ENCODE assay signal across 9 cellular contexts in genomic region chr2:134261398-134262131, GRCh38. TPM values are rescaled to one million over a fixed set of nuclear protein-coding genes. Genes with fewer than 3 reads are reported as not detected.
DNase-seq lines count a peak whose midpoint lies in the region; ATAC-seq and TF ChIP-seq lines count a peak whose summit lies in the region.
"Had no signal": no experiment of that assay in that cellular context is flagged by ENCODE, and none has a peak within 500 bp of the region (broad histone marks: within the 10 kb centered on the region; RNA-seq: fewer than 3 reads in every experiment).

No MANE protein-coding gene starts in this region.

- no peak overlapping the region for H2AFZ ChIP-seq in PC-9

- no peak overlapping the region for H3K4me3 ChIP-seq in body of pancreas
- H3K4me3 ChIP-seq in gastrocnemius medialis: no peak overlapping the region
- H3K4me3 ChIP-seq in PC-9: no peak overlapping the region

- no peaks in the 10 kb centered on the region for H3K79me2 ChIP-seq in PC-9 (ENCODE audit: low read depth)

- peak overlapping the region in 2 of 4 donors; percentile 16 to 41 for H3K27ac ChIP-seq in body of pancreas
- H3K27ac ChIP-seq in gastrocnemius medialis: peak overlapping the region in 3 of 4 donors; percentile 2 to 47 (median 38)
- no peak overlapping the region for H3K27ac ChIP-seq in PC-9
- no peak overlapping the region for H3K27ac ChIP-seq in foreskin keratinocyte

- POLR2A ChIA-PET in PC-9 (lab: Charles Lee; ENCODE audit: unreplicated experiment): interaction anchor here (0.6 kb wide), 1 partner anchor 11 kb away, joined by 5 read pairs; no protein-coding TSS in a partner anchor
- POLR2A ChIA-PET in HEK293T (lab: Yijun Ruan, JAX): no interaction called here

- intact Hi-C loops in body of pancreas (cut with DNase I) (no loop called here), gastrocnemius medialis (cut with DNase I; ENCODE audit: low total_unique reads) (no loop called here), PC-9 (cut with micrococcal nuclease; ENCODE audit: unreplicated experiment) (no loop called here)

- peaks cover 27% of the 10 kb centered on the region for H3K36me3 Mint-ChIP-seq in activated T-cell treated with anti-CD3 and anti-CD28 coated beads, Interleukin-2, amount 50 U/mL, for 24 hours (ENCODE audit: low read depth)

- TF ChIP-seq CTCF in body of pancreas (IDR thresholded peaks at IDR 0.05): no peak
- TF ChIP-seq CTCF in gastrocnemius medialis (IDR thresholded peaks at IDR 0.05 in 4 of 5, conservative IDR thresholded peaks at IDR 0.05 in 1 of 5): no peak
- no peak for TF ChIP-seq CTCF in PC-9 (conservative IDR thresholded peaks at IDR 0.05)
- TF ChIP-seq CTCF in foreskin keratinocyte (conservative IDR thresholded peaks at IDR 0.05): no peak

- in situ Hi-C loops in gastrocnemius medialis (cut with MboI; ENCODE audit: low sequenced_read_pairs in 4 of 4): no loop called here

- H3K9me3 ChIP-seq in body of pancreas: no peaks in the 10 kb centered on the region
- no peaks in the 10 kb centered on the region for H3K9me3 ChIP-seq in gastrocnemius medialis
- H3K9me3 ChIP-seq in PC-9 (ENCODE audit: insufficient read depth, low read depth): no peaks in the 10 kb centered on the region

- peak; percentile 70 for ATAC-seq in HG03175 (IDR thresholded peaks at IDR 0.05; ENCODE audit: unreplicated experiment)
- ATAC-seq in body of pancreas: peak; percentile 82
- peak; percentile 54 to 58 for ATAC-seq in gastrocnemius medialis
- no peak for ATAC-seq in foreskin keratinocyte

- no peaks in the 10 kb centered on the region for H3K27me3 Mint-ChIP-seq in activated T-cell treated with anti-CD3 and anti-CD28 coated beads, Interleukin-2, amount 50 U/mL, for 24 hours

- H3K4me2 ChIP-seq in PC-9: no peak overlapping the region

- H3K27ac Mint-ChIP-seq in activated T-cell treated with anti-CD3 and anti-CD28 coated beads, Interleukin-2, amount 50 U/mL, for 24 hours: peak overlapping the region; percentile 58

- no peaks in the 10 kb centered on the region for H3K9me2 ChIP-seq in PC-9 (ENCODE audit: insufficient read depth)

- CTCF ChIA-PET in PC-9 (lab: Charles Lee) (no interaction called here), HEK293T (lab: Yijun Ruan, JAX) (no interaction called here)

- WGBS in body of pancreas, 2 donors: 62 to 67% methylated on average over 6 of the region's 6 CpGs

- TF ChIP-seq POLR2A in body of pancreas (IDR thresholded peaks at IDR 0.05) (no peak), gastrocnemius medialis (IDR thresholded peaks at IDR 0.05) (no peak)

- no peaks in the 10 kb centered on the region for H3F3A ChIP-seq in PC-9 (ENCODE audit: insufficient read depth, low read depth)

- no peak for DNase-seq in activated T-cell treated with anti-CD3 and anti-CD28 coated beads, Interleukin-2, amount 50 U/mL, for 24 hours
- no peak for DNase-seq in activated T-cell treated with anti-CD3 and anti-CD28 coated beads, Interleukin-2, amount 50 U/mL, for 48 hours
- DNase-seq in body of pancreas: no peak
- DNase-seq in gastrocnemius medialis: no peak
- no peak for DNase-seq in PC-9
- no peak for DNase-seq in foreskin keratinocyte
- no peak for DNase-seq in HEK293T (ENCODE audit: extremely low spot score)
- DNase-seq: DND-41 had no signal

- BruUV-seq in PC-9 (replicated peaks; lab: Mats Ljungman, UMichigan): no TSS peak

- H3K4me1 ChIP-seq in body of pancreas (peaks cover 25% of the 10 kb centered on the region), gastrocnemius medialis (peaks cover 18 to 26% of the 10 kb centered on the region in 2 donors), PC-9 (replicated peaks; ENCODE audit: insufficient read depth) (no peaks in the 10 kb centered on the region), foreskin keratinocyte (no peaks in the 10 kb centered on the region)

- no peaks in the 10 kb centered on the region; the same call in 1 of the 2 replicates for H4K20me1 ChIP-seq in PC-9 (ENCODE audit: insufficient read depth)

- no peak overlapping the region for H3K4me3 Mint-ChIP-seq in activated T-cell treated with anti-CD3 and anti-CD28 coated beads, Interleukin-2, amount 50 U/mL, for 24 hours

- H3K27me3 ChIP-seq in body of pancreas (no peaks in the 10 kb centered on the region), gastrocnemius medialis (no peaks in the 10 kb centered on the region), PC-9 (ENCODE audit: insufficient read depth, low read depth) (no peaks in the 10 kb centered on the region), foreskin keratinocyte (no peaks in the 10 kb centered on the region)

- H3K9me3 Mint-ChIP-seq in activated T-cell treated with anti-CD3 and anti-CD28 coated beads, Interleukin-2, amount 50 U/mL, for 24 hours: no peaks in the 10 kb centered on the region

- H3K4me1 Mint-ChIP-seq in activated T-cell treated with anti-CD3 and anti-CD28 coated beads, Interleukin-2, amount 50 U/mL, for 24 hours (ENCODE audit: low read depth): peaks cover 71% of the 10 kb centered on the region

- H3K36me3 ChIP-seq in body of pancreas (replicated peaks in 1 of 2; ENCODE audit: insufficient read depth in 1 of 2, low read depth in 2 of 2) (no peaks in the 10 kb centered on the region), gastrocnemius medialis (no peaks in the 10 kb centered on the region), PC-9 (ENCODE audit: low read depth) (no peaks in the 10 kb centered on the region)

TF ChIP-seq in HEK293T, 16 proteins besides CTCF, POLR2A, EP300 and RAD21:
- TF ChIP-seq PKNOX1 (IDR thresholded peaks at IDR 0.05) (no peak), LEF1 (IDR thresholded peaks at IDR 0.05; ENCODE audit: borderline replicate concordance) (no peak), FOXA1 (IDR thresholded peaks at IDR 0.05) (no peak), TARDBP (IDR thresholded peaks at IDR 0.05) (no peak), ZNF384 (IDR thresholded peaks at IDR 0.05) (no peak), SP1 (IDR thresholded peaks at IDR 0.05) (no peak), BHLHE40 (IDR thresholded peaks at IDR 0.05; ENCODE audit: borderline replicate concordance) (no peak), NFRKB (IDR thresholded peaks at IDR 0.05) (no peak), ARNT (IDR thresholded peaks at IDR 0.05) (no peak), HDGF (IDR thresholded peaks at IDR 0.05; ENCODE audit: borderline replicate concordance) (no peak), FOXM1 (IDR thresholded peaks at IDR 0.05; ENCODE audit: borderline replicate concordance) (no peak), CTBP1 (IDR thresholded peaks at IDR 0.05; ENCODE audit: borderline replicate concordance) (no peak), ELF4 (IDR thresholded peaks at IDR 0.05) (no peak), FOXK2 (IDR thresholded peaks at IDR 0.05) (no peak), SUZ12 (IDR thresholded peaks at IDR 0.05) (no peak), L3MBTL2 (conservative IDR thresholded peaks at IDR 0.05) (no peak)
TF ChIP-seq in HEK293T: peak in this region for 0.

RNA-seq across cellular contexts. Expression of gene MGAT5, which starts 7.7 kb away (rescaled TPM):
- total RNA-seq in body of pancreas (10 to 100 TPM; 15.8 to 16.3 TPM), gastrocnemius medialis (1 to 10 TPM; 3.0 to 4.9 (median 3.3) TPM), PC-9 (2021) (33.5 and 37.7 TPM in 2 replicates), foreskin keratinocyte (60.2 and 83.1 TPM in 2 replicates)
- 11.9 and 14.6 TPM in 2 replicates for polyA plus RNA-seq in foreskin keratinocyte

Comparison
In these comparisons a context has a peak if more than half of its experiments do, and no peak if none do; other contexts are left out.
1. H3K27ac ChIP-seq: peak in gastrocnemius medialis (3 of 4); none in PC-9 (single experiment) and foreskin keratinocyte (single experiment).